ENCODE assay signal across 19 cellular contexts in genomic region chr6:10618409-10618808, GRCh38.
DNase-seq lines count a peak whose midpoint lies in the region; ATAC-seq and TF ChIP-seq lines count a peak whose summit lies in the region.
"Had no signal": no experiment of that assay in that cellular context is flagged by ENCODE, and none has a peak within 500 bp of the region (broad histone marks: within the 10 kb centered on the region; RNA-seq: fewer than 3 reads in every experiment).

No MANE protein-coding gene starts in this region.

- DNase-seq in LNCaP clone FGC (ENCODE audit: low read depth), result peak; percentile 64
- DNase-seq in esophagus muscularis mucosa (ENCODE audit: extremely low spot score), result no peak
- DNase-seq in nephron progenitor cell, result no peak
- DNase-seq in sigmoid colon, result no peak
- no peak for DNase-seq in HK-2 (ENCODE audit: unreplicated experiment)
- DNase-seq: AML-193; CD4-positive, alpha-beta T cell; DMS153; DMS79; GDM1; GOT3; H7; HFFc6 had no signal

- H3K9me3 Mint-ChIP-seq in nephron progenitor cell, result peaks cover 29% of the 10 kb centered on the region
- H3K9me3 Mint-ChIP-seq: CD4-positive, alpha-beta T cell had no signal

- TF ChIP-seq EP300 in esophagus muscularis mucosa (IDR thresholded peaks at IDR 0.05), result no peak
- no peak for TF ChIP-seq EP300 in sigmoid colon (IDR thresholded peaks at IDR 0.05)

- H3K4me1 ChIP-seq in esophagus muscularis mucosa (peaks cover 10 to 68% (median 58%) of the 10 kb centered on the region in 4 donors), sigmoid colon (peaks cover 0 to 46% (median 33%) of the 10 kb centered on the region in 4 donors)
- H3K4me1 ChIP-seq: A549 had no signal

- peaks cover 0 to 10% (median 2%) of the 10 kb centered on the region in 4 donors for H3K36me3 ChIP-seq in esophagus muscularis mucosa
- no peaks in the 10 kb centered on the region for H3K36me3 ChIP-seq in sigmoid colon

- H3K27me3 ChIP-seq in esophagus muscularis mucosa, result no peaks in the 10 kb centered on the region
- H3K27me3 ChIP-seq in sigmoid colon, result no peaks in the 10 kb centered on the region

- H3K36me3 Mint-ChIP-seq in nephron progenitor cell (ENCODE audit: low read depth), result peaks cover 67% of the 10 kb centered on the region

- H3K27me3 Mint-ChIP-seq in nephron progenitor cell (ENCODE audit: low read depth, poor library complexity), result peaks cover 3% of the 10 kb centered on the region
- H3K27me3 Mint-ChIP-seq: CD4-positive, alpha-beta T cell had no signal

- H3K4me1 Mint-ChIP-seq in nephron progenitor cell, result peaks cover 9% of the 10 kb centered on the region

- TF ChIP-seq POLR2A in esophagus muscularis mucosa (IDR thresholded peaks at IDR 0.05; ENCODE audit: low read depth) (no peak), sigmoid colon (IDR thresholded peaks at IDR 0.05) (no peak)

- peak overlapping the region; percentile 64 for H3K27ac Mint-ChIP-seq in nephron progenitor cell
- H3K27ac Mint-ChIP-seq: CD4-positive, alpha-beta T cell; HFFc6 had no signal

- TF ChIP-seq CTCF in LNCaP clone FGC (IDR thresholded peaks at IDR 0.05; ENCODE audit: control insufficient read depth, extremely low read depth, insufficient read depth), result no peak
- no peak for TF ChIP-seq CTCF in esophagus muscularis mucosa (IDR thresholded peaks at IDR 0.05)
- no peak for TF ChIP-seq CTCF in nephron progenitor cell (IDR thresholded peaks at IDR 0.05)
- TF ChIP-seq CTCF in sigmoid colon (IDR thresholded peaks at IDR 0.05), result no peak

- no peak overlapping the region for H3K4me3 ChIP-seq in LNCaP clone FGC (ENCODE audit: low read depth, low read length)
- H3K4me3 ChIP-seq in esophagus muscularis mucosa, result no peak overlapping the region
- H3K4me3 ChIP-seq in sigmoid colon, result no peak overlapping the region
- H3K4me3 ChIP-seq: A549 had no signal

- intact Hi-C loops in esophagus muscularis mucosa (cut with DNase I) (loop anchor here (5.0 kb wide), 1 partner anchor 106 kb away; no protein-coding TSS in a partner anchor), sigmoid colon (cut with DNase I) (no loop called here)

- H3K9me3 ChIP-seq in esophagus muscularis mucosa, result no peaks in the 10 kb centered on the region
- H3K9me3 ChIP-seq in sigmoid colon, result no peaks in the 10 kb centered on the region
- H3K9me3 ChIP-seq: A549 had no signal

- no peak overlapping the region for H3K4me3 Mint-ChIP-seq in nephron progenitor cell
- H3K4me3 Mint-ChIP-seq: CD4-positive, alpha-beta T cell; HFFc6 had no signal

- ATAC-seq in HG03159 (IDR thresholded peaks at IDR 0.05; ENCODE audit: unreplicated experiment) (no peak), HG02884 (IDR thresholded peaks at IDR 0.05; ENCODE audit: unreplicated experiment) (no peak)
- ATAC-seq: A549, HCT116 had no signal

- H3K27ac ChIP-seq in esophagus muscularis mucosa (replicated peaks in 1 of 4) (peak overlapping the region; percentile 9 to 80 (median 45)), sigmoid colon (peak overlapping the region in 3 of 4 donors; percentile 32 to 80 (median 45))
- H3K27ac ChIP-seq: 22Rv1, A549, HL-60 had no signal

- WGBS in esophagus muscularis mucosa, result 37% methylated on average over 3 of the region's 3 CpGs
- WGBS in sigmoid colon, 2 donors, result 76 to 84% methylated on average over 3 of the region's 3 CpGs
